ENCODE assay signal across 8 cellular contexts in the genomic region with DNA sequence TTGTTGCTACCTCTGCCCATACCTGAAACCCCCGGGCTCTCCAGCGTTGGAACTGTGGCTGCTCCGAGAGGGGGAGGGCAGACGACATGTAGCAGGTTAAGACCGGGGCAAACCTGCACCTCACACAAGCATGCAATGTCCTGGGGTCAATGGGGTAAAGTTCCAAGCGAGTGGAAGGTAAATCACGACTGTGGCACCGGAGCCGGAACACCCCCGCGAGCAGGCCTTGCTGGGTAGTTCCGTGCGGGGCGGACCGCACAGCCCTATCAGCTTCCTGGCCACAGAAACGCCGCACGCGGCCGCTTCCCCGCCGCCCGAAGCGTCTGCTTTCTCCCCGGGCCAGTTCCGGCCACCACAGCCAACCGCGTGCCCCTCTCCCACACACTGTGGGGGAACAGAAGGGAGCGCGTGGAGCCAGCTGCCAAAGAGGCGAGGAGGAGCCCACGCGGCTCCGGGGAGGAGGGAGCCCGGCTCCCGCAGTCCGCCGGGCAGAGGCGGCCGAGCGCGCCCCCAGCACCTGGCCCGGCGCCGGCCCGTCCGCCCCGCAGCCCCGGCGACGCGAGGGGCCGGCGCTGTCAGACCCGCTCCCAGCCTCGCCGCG. TPM values are rescaled to one million over a fixed set of nuclear protein-coding genes. Genes with fewer than 3 reads are reported as not detected.
DNase-seq lines count a peak whose midpoint lies in the region; ATAC-seq and TF ChIP-seq lines count a peak whose summit lies in the region.

No MANE protein-coding gene starts in this region.

- peak; percentile 6 for DNase-seq in stimulated activated CD4-positive, alpha-beta T cell treated with anti-CD3 and anti-CD28 coated beads, Interleukin-4, amount 100 ng/mL, for 24 hours
- DNase-seq in stimulated activated CD4-positive, alpha-beta T cell treated with anti-CD3 and anti-CD28 coated beads, Interleukin-1b, Interleukin-23, amount 100 ng/mL, for 48 hours: no peak
- DNase-seq in SJSA1 (ENCODE audit: low read depth in 1 of 2, low spot score in 2 of 2) (peak in 1 of 2 experiments; percentile 42), cerebellar cortex (ENCODE audit: low spot score) (peak; percentile 72), right lobe of liver (peak; percentile 62 to 88 (median 83)), testis (peak; percentile 46), foreskin melanocyte (no peak)

- H3K27ac ChIP-seq in SJSA1: no peak overlapping the region
- H3K27ac ChIP-seq in right lobe of liver: peak overlapping the region in 2 of 3 donors; percentile 80 to 84
- H3K27ac ChIP-seq in testis: peak overlapping the region; percentile 45 to 68

- H3K4me3 ChIP-seq in SJSA1 (peak overlapping the region; percentile 19), right lobe of liver (peak overlapping the region; percentile 37 to 67 (median 62)), testis (peak overlapping the region; percentile 52 to 59)

- ATAC-seq in right lobe of liver: peak; percentile 56 to 82 (median 72)
- ATAC-seq in GM19397 (IDR thresholded peaks at IDR 0.05; ENCODE audit: unreplicated experiment): no peak

- H3K27me3 ChIP-seq in SJSA1 (replicated peaks) (peaks cover 83% of the 10 kb centered on the region), right lobe of liver (no peaks in the 10 kb centered on the region), testis (no peaks in the 10 kb centered on the region)

- TF ChIP-seq CTCF in right lobe of liver (IDR thresholded peaks at IDR 0.05) (no peak), testis (IDR thresholded peaks at IDR 0.05) (no peak)

- H3K36me3 ChIP-seq in SJSA1 (no peaks in the 10 kb centered on the region), right lobe of liver (no peaks in the 10 kb centered on the region), testis (ENCODE audit: low read depth, missing control alignments) (no peaks in the 10 kb centered on the region)

- H3K4me1 ChIP-seq in SJSA1 (replicated peaks) (peaks cover 12% of the 10 kb centered on the region), right lobe of liver (peaks cover 0 to 45% (median 18%) of the 10 kb centered on the region in 4 donors), testis (peaks cover 12% of the 10 kb centered on the region)

- peaks cover 6% of the 10 kb centered on the region for H3K9me3 ChIP-seq in SJSA1 (replicated peaks)
- no peaks in the 10 kb centered on the region for H3K9me3 ChIP-seq in right lobe of liver
- no peaks in the 10 kb centered on the region for H3K9me3 ChIP-seq in testis

- TF ChIP-seq POLR2A in right lobe of liver (IDR thresholded peaks at IDR 0.05) (peak; percentile 82), testis (IDR thresholded peaks at IDR 0.05) (no peak)

- intact Hi-C loops in right lobe of liver (cut with DNase I): no loop called here
- intact Hi-C loops in testis (cut with DNase I; ENCODE audit: low total_unique reads): no loop called here

- WGBS in right lobe of liver (ENCODE audit: insufficient coverage, low coverage, low lambda C conversion rate, missing lambda C conversion rate): 3% methylated on average over 10 of the region's 58 CpGs
- 3 to 49% methylated on average over 5 to 42 of the region's 58 CpGs for WGBS in testis, 2 donors

RNA-seq across cellular contexts. Expression of a gene that starts 1.6 kb away (rescaled TPM):
- under 0.01 and 0.29 TPM in 2 replicates for total RNA-seq in SJSA1 (2014; rRNA removed; shearing (Covaris generic))
- 10 to 100 TPM; 20.7 to 67.1 (median 50.7) TPM for total RNA-seq in right lobe of liver
- 100 to 1,000 TPM; 116 to 239 TPM for total RNA-seq in testis
- polyA plus RNA-seq in testis (ENCODE audit: insufficient read depth, low read depth, low replicate concordance): 159 TPM

RNA-seq across cellular contexts. Expression of a gene that starts 49.7 kb away (rescaled TPM):
- 39.7 and 47.8 TPM in 2 replicates for total RNA-seq in SJSA1 (2014; rRNA removed; shearing (Covaris generic))
- total RNA-seq in right lobe of liver (1 to 10 TPM; 3.6 to 9.4 (median 6.9) TPM), testis (10 to 100 TPM; 35.0 to 35.7 TPM)
- 35.2 TPM for polyA plus RNA-seq in testis (ENCODE audit: insufficient read depth, low read depth, low replicate concordance)

Comparison
In these comparisons a context has a peak if more than half of its experiments do, and no peak if none do; other contexts are left out.
1. DNase-seq: peak in stimulated activated CD4-positive, alpha-beta T cell treated with anti-CD3 and anti-CD28 coated beads, Interleukin-4, amount 100 ng/mL, for 24 hours (single experiment), cerebellar cortex (single experiment), right lobe of liver (3 of 3) and testis (single experiment); none in stimulated activated CD4-positive, alpha-beta T cell treated with anti-CD3 and anti-CD28 coated beads, Interleukin-1b, Interleukin-23, amount 100 ng/mL, for 48 hours (single experiment) and foreskin melanocyte (single experiment).
2. RNA of a gene that starts 1.6 kb away (total RNA-seq): 116 to 239 TPM in testis and 20.7 to 67.1 TPM in right lobe of liver; under 0.01 to 0.29 TPM in SJSA1; every median in the first group is over 10 times any median in the second.
3. Peak in every context shown above with its lines, with median percentiles within 50 percentile points of each other: H3K4me3 ChIP-seq.